ENCODE assay signal across 8 cellular contexts in the genomic region with DNA sequence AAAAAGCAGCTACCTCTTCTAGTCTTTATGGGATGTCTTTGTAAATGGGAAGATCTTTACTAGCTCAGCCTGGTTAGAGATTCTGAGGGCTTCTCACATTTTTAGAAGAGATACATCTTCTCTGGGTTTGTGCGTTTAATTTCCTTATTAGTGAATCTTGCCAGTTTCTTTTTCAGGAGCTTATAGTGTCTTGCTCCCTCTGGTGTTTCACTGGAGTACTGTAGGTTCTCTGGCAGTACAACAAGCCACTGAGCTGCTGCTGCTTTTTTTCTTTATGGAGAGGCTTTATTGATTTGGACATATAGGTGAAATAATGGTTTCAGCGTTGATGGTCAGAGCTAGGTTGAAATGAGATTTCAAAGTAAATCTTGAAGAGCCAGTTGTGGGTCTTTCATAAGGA.
DNase-seq lines count a peak whose midpoint lies in the region; ATAC-seq and TF ChIP-seq lines count a peak whose summit lies in the region.

No MANE protein-coding gene starts in this region.

- no peak overlapping the region for H3K4me3 Mint-ChIP-seq in activated T-helper 2 cell treated with anti-CD3 and anti-CD28 coated beads, Interferon-gamma antibody, Interleukin-2, Interleukin-4, amounts not matched to agents 10 μg/mL and 5 μg/mL and 100 μg/mL, durations not matched to agents 14 hours and 24 hours and 36 hours (ENCODE audit: low read depth)

- no peaks in the 10 kb centered on the region for H3K9me3 Mint-ChIP-seq in activated T-helper 2 cell treated with anti-CD3 and anti-CD28 coated beads, Interferon-gamma antibody, Interleukin-2, Interleukin-4, amounts not matched to agents 10 μg/mL and 5 μg/mL and 100 μg/mL, durations not matched to agents 14 hours and 24 hours and 36 hours

- no peaks in the 10 kb centered on the region for H3F3A ChIP-seq in smooth muscle cell (ENCODE audit: low read depth)

- TF ChIP-seq EP300 in ovary (IDR thresholded peaks at IDR 0.05): no peak

- POLR2A ChIA-PET in A673 (lab: Charles Lee; ENCODE audit: low non-redundant PET): no interaction called here

- H3K27me3 ChIP-seq in A673 (replicated peaks; ENCODE audit: insufficient read depth, low read depth, low read length, poor library complexity) (no peaks in the 10 kb centered on the region), smooth muscle cell (ENCODE audit: low read depth) (no peaks in the 10 kb centered on the region), ovary (no peaks in the 10 kb centered on the region)

- no peak overlapping the region for H3K4me3 ChIP-seq in A673 (ENCODE audit: low read depth, low read length, poor library complexity, severe bottlenecking)
- no peak overlapping the region for H3K4me3 ChIP-seq in smooth muscle cell
- H3K4me3 ChIP-seq in ovary: no peak overlapping the region

- BruUV-seq in A673 (replicated peaks; lab: Mats Ljungman, UMichigan): no TSS peak

- H3K9ac ChIP-seq in smooth muscle cell (ENCODE audit: low read depth): no peak overlapping the region

- TF ChIP-seq CTCF in A673 (conservative IDR thresholded peaks at IDR 0.05; ENCODE audit: low read depth, low read length) (peak; percentile 49), smooth muscle cell (IDR thresholded peaks at IDR 0.05; ENCODE audit: borderline replicate concordance, insufficient read depth, poor library complexity, severe bottlenecking) (peak; percentile 50), ovary (IDR thresholded peaks at IDR 0.05) (no peak)

- TF ChIP-seq POLR2A in ovary (IDR thresholded peaks at IDR 0.05): no peak

- H3K27ac ChIP-seq in A673 (ENCODE audit: low read depth, low read length, poor library complexity, severe bottlenecking) (no peak overlapping the region), smooth muscle cell (ENCODE audit: low read depth) (no peak overlapping the region), ovary (no peak overlapping the region)

- no peak overlapping the region for H3K4me2 ChIP-seq in smooth muscle cell

- H3K27ac Mint-ChIP-seq in activated T-helper 2 cell treated with anti-CD3 and anti-CD28 coated beads, Interferon-gamma antibody, Interleukin-2, Interleukin-4, amounts not matched to agents 10 μg/mL and 5 μg/mL and 100 μg/mL, durations not matched to agents 14 hours and 24 hours and 36 hours: no peak overlapping the region

- H3K9me3 ChIP-seq in A673 (ENCODE audit: low read depth, low read length, poor library complexity, severe bottlenecking) (peaks cover 6% of the 10 kb centered on the region), smooth muscle cell (replicated peaks; ENCODE audit: low read depth) (no peaks in the 10 kb centered on the region), ovary (no peaks in the 10 kb centered on the region)

- no peak overlapping the region for H2AFZ ChIP-seq in smooth muscle cell (ENCODE audit: low read depth)

- no peaks in the 10 kb centered on the region for H3K27me3 Mint-ChIP-seq in activated T-helper 2 cell treated with anti-CD3 and anti-CD28 coated beads, Interferon-gamma antibody, Interleukin-2, Interleukin-4, amounts not matched to agents 10 μg/mL and 5 μg/mL and 100 μg/mL, durations not matched to agents 14 hours and 24 hours and 36 hours (ENCODE audit: low read depth)

- peak; percentile 76 for ATAC-seq in HG02571 (IDR thresholded peaks at IDR 0.05; ENCODE audit: unreplicated experiment)

- no peaks in the 10 kb centered on the region for H3K36me3 ChIP-seq in A673 (ENCODE audit: insufficient read depth, low read length, poor library complexity, severe bottlenecking)
- H3K36me3 ChIP-seq in smooth muscle cell (ENCODE audit: low read depth): no peaks in the 10 kb centered on the region
- no peaks in the 10 kb centered on the region for H3K36me3 ChIP-seq in ovary

- H3K4me1 Mint-ChIP-seq in activated T-helper 2 cell treated with anti-CD3 and anti-CD28 coated beads, Interferon-gamma antibody, Interleukin-2, Interleukin-4, amounts not matched to agents 10 μg/mL and 5 μg/mL and 100 μg/mL, durations not matched to agents 14 hours and 24 hours and 36 hours (ENCODE audit: low read depth): no peaks in the 10 kb centered on the region

- CTCF ChIA-PET in A673 (lab: Charles Lee): no interaction called here

- 48% methylated on average over 2 of the region's 2 CpGs for WGBS in smooth muscle cell (ENCODE audit: low lambda C conversion rate)
- 53 to 59% (median 57%) methylated on average over 2 of the region's 2 CpGs for WGBS in ovary, 3 donors

- DNase-seq in A673 (ENCODE audit: low spot score) (peak; percentile 13), ELR (ENCODE audit: low read depth) (peak; percentile 35), NCI-H82 treated with DMSO at 0.1 percent for 48 hours (lab: John Stamatoyannopoulos, UW; ENCODE audit: unreplicated experiment) (peak; percentile 24), epidermal melanocyte (ENCODE audit: insufficient read length, low spot score) (peak; percentile 24), smooth muscle cell (lab: John Stamatoyannopoulos, UW; ENCODE audit: unreplicated experiment) (no peak), ovary (no peak)
- no peak for DNase-seq in activated T-helper 2 cell treated with anti-CD3 and anti-CD28 coated beads, Interferon-gamma antibody, Interleukin-2, Interleukin-4, amounts not matched to agents 10 μg/mL and 5 μg/mL and 100 μg/mL, durations not matched to agents 14 hours and 24 hours and 36 hours (ENCODE audit: low spot score)

- H4K20me1 ChIP-seq in smooth muscle cell (ENCODE audit: low read depth): no peaks in the 10 kb centered on the region

- H3K36me3 Mint-ChIP-seq in activated T-helper 2 cell treated with anti-CD3 and anti-CD28 coated beads, Interferon-gamma antibody, Interleukin-2, Interleukin-4, amounts not matched to agents 10 μg/mL and 5 μg/mL and 100 μg/mL, durations not matched to agents 14 hours and 24 hours and 36 hours (ENCODE audit: low read depth): no peaks in the 10 kb centered on the region

- intact Hi-C loops in A673 (cut with micrococcal nuclease; ENCODE audit: unreplicated experiment): loop anchor here (10.0 kb wide), 1 partner anchor 1357 kb away; no protein-coding TSS in a partner anchor
- intact Hi-C loops in activated T-helper 2 cell treated with anti-CD3 and anti-CD28 coated beads, Interferon-gamma antibody, Interleukin-2, Interleukin-4, amounts not matched to agents 10 μg/mL and 5 μg/mL and 100 μg/mL, durations not matched to agents 14 hours and 24 hours and 36 hours (cut with micrococcal nuclease): loop anchor here (5.0 kb wide), 1 partner anchor 554 kb away; no protein-coding TSS in a partner anchor
- intact Hi-C loops in ovary (cut with DNase I): no loop called here

- H3K79me2 ChIP-seq in smooth muscle cell (ENCODE audit: low read depth): no peaks in the 10 kb centered on the region

- H3K4me1 ChIP-seq in A673 (ENCODE audit: insufficient read depth, low read length, poor library complexity, severe bottlenecking) (no peaks in the 10 kb centered on the region), smooth muscle cell (ENCODE audit: low read depth) (no peaks in the 10 kb centered on the region), ovary (ENCODE audit: insufficient read depth) (no peaks in the 10 kb centered on the region)

Comparison
In these comparisons a context has a peak if more than half of its experiments do, and no peak if none do; other contexts are left out.
1. DNase-seq: peak in A673 (single experiment), ELR (single experiment), NCI-H82 treated with DMSO at 0.1 percent for 48 hours (single experiment) and epidermal melanocyte (single experiment); none in smooth muscle cell (single experiment), activated T-helper 2 cell treated with anti-CD3 and anti-CD28 coated beads, Interferon-gamma antibody, Interleukin-2, Interleukin-4, amounts not matched to agents 10 μg/mL and 5 μg/mL and 100 μg/mL, durations not matched to agents 14 hours and 24 hours and 36 hours (single experiment) and ovary (0 of 5).
2. CTCF ChIP-seq: peak in A673 (single experiment) and smooth muscle cell (single experiment); none in ovary (0 of 3).
3. intact Hi-C loops: an anchor here in A673 (10.0 kb wide) and activated T-helper 2 cell treated with anti-CD3 and anti-CD28 coated beads, Interferon-gamma antibody, Interleukin-2, Interleukin-4, amounts not matched to agents 10 μg/mL and 5 μg/mL and 100 μg/mL, durations not matched to agents 14 hours and 24 hours and 36 hours (5.0 kb wide); none called in ovary.